1 cellular context compared by ENCODE assay signal in genomic region chr6:149563203-149563927, GRCh38.
TF ChIP-seq lines count a peak whose summit lies in the region.

No MANE protein-coding gene starts in this region.

TF ChIP-seq in IMR-90, 13 proteins besides CTCF, POLR2A, EP300 and RAD21:
- TF ChIP-seq SMC3 (IDR thresholded peaks at IDR 0.05; ENCODE audit: low read depth, low read length) (no peak), ELK1 (IDR thresholded peaks at IDR 0.05; ENCODE audit: borderline replicate concordance, low read depth, low read length) (no peak), CEBPB (IDR thresholded peaks at IDR 0.05; ENCODE audit: low read depth, low read length) (peak; percentile 90), CHD1 (IDR thresholded peaks at IDR 0.05; ENCODE audit: low read depth, low read length) (no peak), RCOR1 (IDR thresholded peaks at IDR 0.05; ENCODE audit: insufficient replicate concordance, low read length) (no peak), FOS (IDR thresholded peaks at IDR 0.05; ENCODE audit: low read depth, low read length) (peak; percentile 94), MXI1 (IDR thresholded peaks at IDR 0.05; ENCODE audit: borderline replicate concordance, low read depth, low read length) (no peak), RFX5 (IDR thresholded peaks at IDR 0.05; ENCODE audit: low read depth, low read length) (no peak)
